In the genomic region with DNA sequence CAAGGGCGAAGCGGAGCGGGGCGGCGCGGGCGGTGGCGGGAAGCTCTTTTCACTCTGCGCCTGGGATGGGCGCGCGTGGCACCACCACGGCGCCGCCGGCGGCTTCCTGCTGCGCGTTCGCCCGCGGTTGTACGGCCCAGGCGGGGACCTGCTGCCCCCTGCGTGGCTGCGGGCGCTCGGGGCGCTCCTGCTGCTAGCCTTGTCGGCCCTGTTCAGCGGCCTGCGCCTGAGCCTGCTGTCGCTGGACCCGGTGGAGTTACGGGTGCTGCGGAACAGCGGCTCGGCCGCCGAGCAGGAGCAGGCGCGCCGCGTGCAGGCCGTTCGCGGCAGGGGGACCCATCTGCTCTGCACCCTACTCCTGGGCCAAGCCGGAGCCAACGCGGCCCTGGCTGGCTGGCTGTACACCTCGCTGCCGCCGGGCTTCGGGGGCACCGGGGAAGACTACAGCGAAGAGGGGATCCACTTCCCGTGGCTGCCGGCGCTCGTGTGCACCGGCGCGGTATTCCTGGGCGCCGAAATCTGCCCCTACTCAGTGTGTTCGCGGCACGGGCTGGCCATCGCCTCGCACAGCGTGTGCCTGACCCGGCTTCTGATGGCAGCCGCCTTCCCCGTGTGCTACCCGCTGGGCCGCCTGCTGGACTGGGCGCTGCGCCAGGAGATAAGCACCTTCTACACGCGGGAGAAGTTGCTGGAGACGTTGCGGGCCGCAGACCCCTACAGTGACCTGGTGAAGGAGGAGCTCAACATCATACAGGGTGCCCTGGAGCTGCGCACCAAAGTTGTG, we compare ENCODE assay signal across 8 cellular contexts. TPM values are rescaled to one million over a fixed set of nuclear protein-coding genes. Genes with fewer than 3 reads are reported as not detected.
A peak's percentile ranks its signal among the peaks of the same experiment; 100 is the strongest.
DNase-seq lines count a peak whose midpoint lies in the region; ATAC-seq and TF ChIP-seq lines count a peak whose summit lies in the region.

No MANE protein-coding gene starts in this region.

- TF ChIP-seq CTCF in mesothelial cell of epicardium (IDR thresholded peaks at IDR 0.05; ENCODE audit: unreplicated experiment), result no peak

- H3K4me1 ChIP-seq in duodenal mucosa (ENCODE audit: control insufficient read depth in 1 of 2, insufficient read depth in 2 of 2, low read length in 2 of 2) (peaks cover 0 to 18% of the 10 kb centered on the region in 2 donors), aorta (ENCODE audit: control insufficient read depth in 1 of 2, insufficient read depth in 2 of 2, low read length in 2 of 2) (no peaks in the 10 kb centered on the region)

- H3K9me3 ChIP-seq in duodenal mucosa (ENCODE audit: control insufficient read depth in 1 of 2, low read length in 2 of 2), result no peaks in the 10 kb centered on the region
- no peaks in the 10 kb centered on the region for H3K9me3 ChIP-seq in aorta (ENCODE audit: control insufficient read depth, low read length)

- H3K27ac ChIP-seq in duodenal mucosa (ENCODE audit: low read depth, low read length), result no peak overlapping the region
- H3K27ac ChIP-seq in aorta (ENCODE audit: low read depth in 1 of 2, low read length in 2 of 2), result no peak overlapping the region

- H3K4me3 ChIP-seq in duodenal mucosa (ENCODE audit: low read depth in 1 of 2, low read length in 2 of 2), result peak overlapping the region; percentile 61 to 72
- peak overlapping the region; percentile 11 to 39 for H3K4me3 ChIP-seq in aorta (ENCODE audit: low read length in 2 of 2)

- 1% methylated on average over 59 to 84 of the region's 84 CpGs for WGBS in aorta, 2 donors

- no peaks in the 10 kb centered on the region for H3K36me3 Mint-ChIP-seq in mesothelial cell of epicardium

- DNase-seq in ELR (ENCODE audit: low read depth) (peak; percentile 22), NCI-H526 treated with DMSO at 0.1 percent for 48 hours (lab: John Stamatoyannopoulos, UW) (peak; percentile 18), mesothelial cell of epicardium (ENCODE audit: low spot score in 2 of 2, unreplicated experiment in 2 of 2) (peak; percentile 25 to 45), aorta (peak in 1 of 2 donors; percentile 75), NCI-H2029 (lab: John Stamatoyannopoulos, UW) (no peak)
- no peak for DNase-seq in activated CD4-positive, CD25-positive, alpha-beta regulatory T cell treated with anti-CD3 and anti-CD28 coated beads, Interleukin-2, amount 50 U/mL, for 72 hours

- H3K9me3 Mint-ChIP-seq in mesothelial cell of epicardium, result no peaks in the 10 kb centered on the region

- intact Hi-C loops in aorta (cut with DNase I), result no loop called here

- no peak overlapping the region for H3K27ac Mint-ChIP-seq in mesothelial cell of epicardium

- peaks cover 7% of the 10 kb centered on the region for H3K4me1 Mint-ChIP-seq in mesothelial cell of epicardium

- peaks cover 82% of the 10 kb centered on the region for H3K27me3 Mint-ChIP-seq in mesothelial cell of epicardium (ENCODE audit: low read depth)

- peak overlapping the region; percentile 59 for H3K4me3 Mint-ChIP-seq in mesothelial cell of epicardium

- ATAC-seq in GM21825 (IDR thresholded peaks at IDR 0.05; ENCODE audit: unreplicated experiment) (peak; percentile 43), aorta (ENCODE audit: low FRiP score) (peak; percentile 55)

- H3K9ac ChIP-seq in duodenal mucosa (ENCODE audit: low read depth in 1 of 2, low read length in 2 of 2), result no peak overlapping the region

- H3K36me3 ChIP-seq in duodenal mucosa (ENCODE audit: control insufficient read depth in 1 of 2, insufficient read depth in 2 of 2, low read length in 2 of 2) (no peaks in the 10 kb centered on the region), aorta (ENCODE audit: control insufficient read depth in 1 of 2, insufficient read depth in 2 of 2, low read length in 1 of 2) (no peaks in the 10 kb centered on the region)

- H3K27me3 ChIP-seq in duodenal mucosa (ENCODE audit: control insufficient read depth in 1 of 2, insufficient read depth in 2 of 2, low read length in 2 of 2) (peaks cover 14 to 20% of the 10 kb centered on the region in 2 donors), aorta (ENCODE audit: control insufficient read depth in 1 of 2, insufficient read depth in 2 of 2, low read length in 1 of 2) (no peaks in the 10 kb centered on the region)

RNA-seq across cellular contexts. Expression of a gene that starts 0.9 kb away (rescaled TPM):
- total RNA-seq in mesothelial cell of epicardium (0.27 to 0.49 TPM (median 0.31 TPM) in 3 replicates), aorta (under 1 TPM; 0.23 to 0.30 TPM)
- under 1 TPM; 0.13 to 0.25 TPM for polyA plus RNA-seq in aorta

Comparison
In these comparisons a context has a peak if more than half of its experiments do, and no peak if none do; other contexts are left out.
1. DNase-seq: peak in ELR (single experiment), NCI-H526 treated with DMSO at 0.1 percent for 48 hours (single experiment) and mesothelial cell of epicardium (2 of 2); none in activated CD4-positive, CD25-positive, alpha-beta regulatory T cell treated with anti-CD3 and anti-CD28 coated beads, Interleukin-2, amount 50 U/mL, for 72 hours (single experiment) and NCI-H2029 (single experiment).